ENCODE assay signal across 19 cellular contexts in genomic region chr12:70176290-70176689, GRCh38.
"Had no signal": no experiment of that assay in that cellular context is flagged by ENCODE, and none has a peak within 500 bp of the region (broad histone marks: within the 10 kb centered on the region; RNA-seq: fewer than 3 reads in every experiment).

No MANE protein-coding gene starts in this region.

- ATAC-seq: Panc1, PC-3 had no signal

- H3K9me2 ChIP-seq: SK-N-SH had no signal

- H3K27ac ChIP-seq: RWPE1 had no signal

- H3K4me2 ChIP-seq: SK-N-SH had no signal

- DNase-seq: KBM-7, MV-4-11, NCI-H1048, NCI-H1105, NCI-H1417, NCI-H1436 treated with DMSO at 0.1 percent for 48 hours, NCI-H1694 treated with DMSO at 0.1 percent for 48 hours, NCI-H1930, NCI-H2081, NCI-H2107, NCI-H2227 treated with DMSO at 0.1 percent for 48 hours, NCI-H524, NCI-H526 treated with DMSO at 0.1 percent for 48 hours, NCI-H748 treated with DMSO at 0.1 percent for 48 hours, PC-3, SHP77, SK-N-SH had no signal
